ENCODE assay signal across 10 cellular contexts in genomic region chr17:17011043-17011907, GRCh38. TPM values are rescaled to one million over a fixed set of nuclear protein-coding genes. Genes with fewer than 3 reads are reported as not detected.
A peak's percentile ranks its signal among the peaks of the same experiment; 100 is the strongest.
DNase-seq lines count a peak whose midpoint lies in the region; ATAC-seq, FAIRE-seq and TF ChIP-seq lines count a peak whose summit lies in the region.
"Not testable (repeated sequence)": the region's sequence is repeated elsewhere in the genome, so short reads cannot be mapped to it uniquely, and the experiment has no call there.
"Had no signal": no experiment of that assay in that cellular context is flagged by ENCODE, and none has a peak within 500 bp of the region (broad histone marks: within the 10 kb centered on the region; RNA-seq: fewer than 3 reads in every experiment).

No MANE protein-coding gene starts in this region.

- H3K27ac ChIP-seq in keratinocyte (ENCODE audit: control insufficient read depth, insufficient read depth, low read length) (peak overlapping the region; percentile 66), pancreas (peak overlapping the region in 3 of 4 donors; percentile 23 to 50 (median 25))

- not testable (repeated sequence) for H3K9me1 ChIP-seq in keratinocyte (ENCODE audit: control insufficient read depth, extremely low read depth, insufficient read depth, low read length)

- not testable (repeated sequence) for TF ChIP-seq CTCF in fibroblast of pulmonary artery (IDR thresholded peaks at IDR 0.05; ENCODE audit: low read length, missing control alignments); keratinocyte (optimal IDR thresholded peaks at IDR 0.05 in 1 of 3, IDR thresholded peaks at IDR 0.05 in 1 of 3, conservative IDR thresholded peaks at IDR 0.05 in 1 of 3; ENCODE audit: extremely low read depth in 1 of 3, insufficient read depth in 2 of 3, low read length in 3 of 3); pancreas (IDR thresholded peaks at IDR 0.05)

- not testable (repeated sequence) for H3K36me3 ChIP-seq in keratinocyte (ENCODE audit: control insufficient read depth in 2 of 2, extremely low read depth in 1 of 2, insufficient read depth in 2 of 2, low read length in 2 of 2); pancreas

- peak overlapping the region; percentile 35 for H3K4me2 ChIP-seq in keratinocyte (ENCODE audit: control insufficient read depth, extremely low read depth, insufficient read depth, low read depth, low read length)

- not testable (repeated sequence) for H4K20me1 ChIP-seq in keratinocyte (ENCODE audit: control insufficient read depth, extremely low read depth, insufficient read depth, low read length)

- H3K9me3 ChIP-seq in keratinocyte (ENCODE audit: control insufficient read depth, low read depth, low read length); pancreas: not testable (repeated sequence)

- not testable (repeated sequence) for H3K27me3 ChIP-seq in keratinocyte (ENCODE audit: control insufficient read depth, extremely low read depth, insufficient read depth, low read length); pancreas

- in situ Hi-C loops in KBM-7 (cut with MboI; ENCODE audit: low pct_unique_long_range_greater_than_20kb, low sequenced_read_pairs) = loop anchor here (25.0 kb wide), 1 partner anchor 301 kb away; the partner anchor contains the start of gene NT5M

- not testable (repeated sequence) for H3K79me2 ChIP-seq in keratinocyte (ENCODE audit: control insufficient read depth, insufficient read depth, low read length)

- WGBS in pancreas, 2 donors = 76 to 80% methylated on average over 5 to 6 of the region's 12 CpGs

- ATAC-seq in pancreas = peak; percentile 12 to 63 (median 24)

- dilution Hi-C loops in keratinocyte (cut with MboI; ENCODE audit: extremely low pct_ligation_motif_present, low sequenced_read_pairs) = not testable (repeated sequence)

- H3K9ac ChIP-seq in keratinocyte (ENCODE audit: control insufficient read depth, extremely low read depth, insufficient read depth, low read length) = not testable (repeated sequence)

- not testable (repeated sequence) for H3K4me3 ChIP-seq in fibroblast of pulmonary artery (replicated peaks; ENCODE audit: low read depth, low read length); keratinocyte (ENCODE audit: control insufficient read depth in 2 of 3, extremely low read depth in 1 of 3, insufficient read depth in 2 of 3, low read depth in 1 of 3, low read length in 3 of 3); pancreas

- DNase-seq in DMS53 (lab: John Stamatoyannopoulos, UW) (peak; percentile 6), KBM-7 (peak; percentile 26), RPMI7951 (ENCODE audit: low read depth) (peak; percentile 95), astrocyte of the hippocampus (ENCODE audit: low read depth, low spot score) (peak; percentile 75), fibroblast of pulmonary artery (ENCODE audit: low read depth) (peak; percentile 85), pancreas (peak in 1 of 6 donors; percentile 41)
- DNase-seq in keratinocyte (ENCODE audit: low read depth, low spot score); urothelium cell line (ENCODE audit: low spot score): not testable (repeated sequence)

- H3K4me1 ChIP-seq in keratinocyte (ENCODE audit: control insufficient read depth, extremely low read depth, insufficient read depth, low read length) = peaks cover 23% of the 10 kb centered on the region
- not testable (repeated sequence) for H3K4me1 ChIP-seq in pancreas

- FAIRE-seq in keratinocyte (lab: Jason Lieb, UNC) (peak; percentile 99), urothelium cell line (lab: Jason Lieb, UNC) (peak; percentile 74)
- FAIRE-seq in pancreas (lab: Jason Lieb, UNC) = not testable (repeated sequence)

- H2AFZ ChIP-seq in keratinocyte (ENCODE audit: control insufficient read depth, low read length) = not testable (repeated sequence)

- intact Hi-C loops in pancreas (cut with DNase I) = loop anchor here in 1 of 3 donors (10.0 kb wide), 1 partner anchor 64 kb away; no protein-coding TSS in a partner anchor

RNA-seq across cellular contexts. Expression of gene MPRIP, which starts 31.0 kb away (rescaled TPM):
- total RNA-seq in RPMI7951 (2014; rRNA removed; shearing (Covaris generic)) = 77.1 and 86.3 TPM in 2 replicates
- polyA plus RNA-seq in keratinocyte (76.4 to 113 TPM (median 93.2 TPM) in 3 replicates), pancreas (100 to 1,000 TPM; 174 to 242 TPM)
- 241 TPM for polyA plus RNA-seq in keratinocyte (2011; ENCODE audit: low read depth)
- 61.6 and 75.3 TPM in 2 replicates for polyA plus RNA-seq in keratinocyte (2011; cell fraction: cytosol; rRNA removed)
- polyA plus RNA-seq in keratinocyte (2011; cell fraction: nucleus; rRNA removed) = 160 and 188 TPM in 2 replicates
- 132 and 155 TPM in 2 replicates for polyA plus RNA-seq in keratinocyte (2012; ENCODE audit: low replicate concordance)
- 188 to 396 TPM (median 205 TPM) in 3 replicates for polyA minus RNA-seq in keratinocyte
- 102 TPM for polyA minus RNA-seq in keratinocyte (2011; cell fraction: cytosol; rRNA and poly(A)+ RNA removed)
- polyA minus RNA-seq in keratinocyte (2011; cell fraction: nucleus; rRNA and poly(A)+ RNA removed) = 123 and 162 TPM in 2 replicates
- 100 to 1,000 TPM in 2 of 6 donors, 10 to 100 TPM in 4; 91.8 to 134 (median 98.1) TPM for total RNA-seq in pancreas

RNA-seq across cellular contexts. Expression of gene TNFRSF13B, which starts 39.4 kb away (rescaled TPM):
- total RNA-seq in RPMI7951 (2014; rRNA removed; shearing (Covaris generic)) = not detected in 2 replicates
- polyA plus RNA-seq in keratinocyte = 0.09 TPM in 1 of 3 replicates, not detected in the others
- polyA plus RNA-seq in keratinocyte (2011; ENCODE audit: low read depth) = not detected
- not detected in 2 replicates for polyA plus RNA-seq in keratinocyte (2011; cell fraction: cytosol; rRNA removed)
- not detected in 2 replicates for polyA plus RNA-seq in keratinocyte (2011; cell fraction: nucleus; rRNA removed)
- not detected in 2 replicates for polyA plus RNA-seq in keratinocyte (2012; ENCODE audit: low replicate concordance)
- polyA minus RNA-seq in keratinocyte = not detected in 3 replicates
- polyA minus RNA-seq in keratinocyte (2011; cell fraction: cytosol; rRNA and poly(A)+ RNA removed) = not detected
- polyA minus RNA-seq in keratinocyte (2011; cell fraction: nucleus; rRNA and poly(A)+ RNA removed) = not detected in 2 replicates
- total RNA-seq in pancreas = under 1 TPM in 1 of 6 donors, not detected in 5; 0.16 TPM
- not detected for polyA plus RNA-seq in pancreas
- total RNA-seq: activated CD8-positive, alpha-beta memory T cell treated with anti-CD3 and anti-CD28 coated beads, Interleukin-2, amount 10 ng/mL, durations not matched to agents 7 days and 5 days; cerebellum had no signal
